In the genomic region with DNA sequence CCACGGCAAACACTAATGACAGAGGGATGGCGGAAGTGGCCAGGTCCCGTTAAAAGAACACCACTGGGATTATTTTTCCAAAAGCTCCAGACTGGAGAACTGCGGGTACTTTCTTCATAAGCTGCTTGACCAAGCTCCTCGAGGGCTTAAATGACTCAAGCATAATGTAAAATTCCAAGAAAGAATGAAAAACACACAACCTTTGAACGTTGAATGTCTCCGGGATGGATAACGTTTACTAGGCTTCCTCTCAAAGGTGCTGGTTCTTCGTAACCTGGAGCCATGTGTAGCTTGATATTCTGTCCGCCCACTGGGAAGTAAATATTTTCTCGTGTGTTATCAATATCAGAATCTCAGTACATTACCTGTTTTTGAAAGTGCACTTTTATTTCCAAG, we compare ENCODE assay signal across 18 cellular contexts.
DNase-seq lines count a peak whose midpoint lies in the region; ATAC-seq, FAIRE-seq and TF ChIP-seq lines count a peak whose summit lies in the region.
"Had no signal": no experiment of that assay in that cellular context is flagged by ENCODE, and none has a peak within 500 bp of the region (broad histone marks: within the 10 kb centered on the region; RNA-seq: fewer than 3 reads in every experiment).

No MANE protein-coding gene starts in this region.

- peak overlapping the region; percentile 81 for H2BK5ac ChIP-seq in IMR-90 (ENCODE audit: low read depth, low read length, poor library complexity, severe bottlenecking)

- CTCF ChIA-PET in A549 (lab: Yijun Ruan, JAX) = interaction anchor here (0.6 to 3.0 kb wide), 13 partner anchors 8 to 628 kb away, joined by 3 to 9 read pairs (median 4); a partner anchor contains a TSS
- CTCF ChIA-PET in IMR-90 (lab: Yijun Ruan, JAX) = interaction anchor here (0.5 to 0.6 kb wide), 2 partner anchors 19 to 872 kb away, joined by 3 read pairs; no protein-coding TSS in a partner anchor
- CTCF ChIA-PET in WTC11 (lab: Charles Lee) = interaction anchor here (0.6 to 1.6 kb wide), 3 partner anchors 70 to 201 kb away, joined by 3 to 5 read pairs (median 3); no protein-coding TSS in a partner anchor

- peak overlapping the region; percentile 1 to 27; a peak in 2 of 4 replicates for H4K8ac ChIP-seq in IMR-90 (ENCODE audit: low read depth in 2 of 2, low read length in 2 of 2)

- in situ Hi-C loops in IMR-90 (cut with MboI; ENCODE audit: low sequenced_read_pairs) = no loop called here

- peaks cover 6% of the 10 kb centered on the region for H3K36me3 Mint-ChIP-seq in osteocyte (ENCODE audit: unreplicated experiment)
- peaks cover 26% of the 10 kb centered on the region for H3K36me3 Mint-ChIP-seq in WTC11

- peak overlapping the region; percentile 64 for H3K4me2 ChIP-seq in A549
- H3K4me2 ChIP-seq in IMR-90 (ENCODE audit: low read depth, low read length) = 0 out of 2 replicates have a peak overlapping the region, but pooled peaks have one; percentile 18
- H3K4me2 ChIP-seq: GM23338 had no signal

- peaks cover 67% of the 10 kb centered on the region for H3K4me1 Mint-ChIP-seq in osteocyte (ENCODE audit: unreplicated experiment)
- H3K4me1 Mint-ChIP-seq in WTC11 = peaks cover 42% of the 10 kb centered on the region

- no peaks in the 10 kb centered on the region for H3K9me3 ChIP-seq in A549
- H3K9me3 ChIP-seq in IMR-90 (ENCODE audit: control insufficient read depth, insufficient read depth, low read length) = no peaks in the 10 kb centered on the region
- H3K9me3 ChIP-seq in breast epithelium = no peaks in the 10 kb centered on the region

- H3K9me1 ChIP-seq in IMR-90 (ENCODE audit: insufficient read depth, low read length) = peaks cover 18% of the 10 kb centered on the region; the same call in 1 of the 2 replicates

- H3K23ac ChIP-seq in IMR-90 (ENCODE audit: low read depth, low read length) = no peak overlapping the region

- no peaks in the 10 kb centered on the region for H3K79me1 ChIP-seq in IMR-90 (ENCODE audit: low read depth in 1 of 2, low read length in 2 of 2)

- H3K4ac ChIP-seq in IMR-90 (ENCODE audit: low read depth, low read length) = 0 out of 2 replicates have a peak overlapping the region, but pooled peaks have one; percentile 45

- TF ChIP-seq CTCF in A549 (IDR thresholded peaks at IDR 0.05) (no peak), IMR-90 (conservative IDR thresholded peaks at IDR 0.05; ENCODE audit: low read depth, low read length) (no peak), breast epithelium (IDR thresholded peaks at IDR 0.05) (no peak), osteocyte (IDR thresholded peaks at IDR 0.05) (no peak), WTC11 (IDR thresholded peaks at IDR 0.05) (no peak)

- peaks cover 66% of the 10 kb centered on the region for H3K4me1 ChIP-seq in A549
- H3K4me1 ChIP-seq in IMR-90 (ENCODE audit: control insufficient read depth, insufficient read depth, low read length) = peaks cover 24% of the 10 kb centered on the region
- H3K4me1 ChIP-seq in breast epithelium = no peaks in the 10 kb centered on the region

- TF ChIP-seq POLR2A in A549 (IDR thresholded peaks at IDR 0.05; ENCODE audit: low read length) (no peak), IMR-90 (IDR thresholded peaks at IDR 0.05; ENCODE audit: low read depth, low read length) (no peak), breast epithelium (IDR thresholded peaks at IDR 0.05) (no peak)

- no peak overlapping the region for H3K56ac ChIP-seq in IMR-90 (ENCODE audit: extremely low read depth, insufficient read depth, low read length)

- H3K27me3 Mint-ChIP-seq in osteocyte (ENCODE audit: unreplicated experiment) (no peaks in the 10 kb centered on the region), WTC11 (ENCODE audit: low read depth) (no peaks in the 10 kb centered on the region; the same call in 1 of the 2 replicates)

- H2AFZ ChIP-seq in IMR-90 (replicated peaks; ENCODE audit: low read length, poor library complexity) = no peak overlapping the region
- H2AFZ ChIP-seq: GM23338 had no signal

- H3K9me3 Mint-ChIP-seq in osteocyte (ENCODE audit: unreplicated experiment) (no peaks in the 10 kb centered on the region), WTC11 (no peaks in the 10 kb centered on the region)
- H3K9me3 Mint-ChIP-seq: CD4-positive, alpha-beta T cell; GM23338 had no signal

- no peaks in the 10 kb centered on the region for H4K20me1 ChIP-seq in IMR-90 (ENCODE audit: insufficient read depth, low read length)

- H3K27me3 ChIP-seq in IMR-90 (ENCODE audit: control insufficient read depth, insufficient read depth, low read length) (no peaks in the 10 kb centered on the region), breast epithelium (no peaks in the 10 kb centered on the region)

- H3K4me3 ChIP-seq in A549 (no peak overlapping the region), IMR-90 (ENCODE audit: insufficient read depth, low read depth, low read length) (no peak overlapping the region), breast epithelium (no peak overlapping the region)
- H3K4me3 ChIP-seq: GM23338 had no signal

- H4K5ac ChIP-seq in IMR-90 (ENCODE audit: low read depth, low read length) = peak overlapping the region; percentile 34; the same call in 1 of the 2 replicates

- no peak for FAIRE-seq in A549 (lab: Jason Lieb, UNC)
- FAIRE-seq: GM12892, GM19239, RCC 7860 had no signal

- DNase-seq in A549 (ENCODE audit: low read depth in 1 of 2, low spot score in 1 of 2) = no peak
- no peak for DNase-seq in IMR-90
- DNase-seq in breast epithelium (ENCODE audit: low spot score in 2 of 2) = no peak
- no peak for DNase-seq in osteocyte (ENCODE audit: extremely low spot score, unreplicated experiment)
- no peak for DNase-seq in WTC11 (ENCODE audit: low spot score)
- DNase-seq in sciatic nerve (ENCODE audit: low spot score) = no peak
- DNase-seq: AML-193; CD4-positive, alpha-beta T cell; GDM1; NCI-H187 treated with DMSO at 0.1 percent for 48 hours; NCI-H774; SIG-M5 had no signal

- POLR2A ChIA-PET in A549 (lab: Yijun Ruan, JAX) = no interaction called here
- POLR2A ChIA-PET in IMR-90 (lab: Charles Lee; ENCODE audit: unreplicated experiment) = no interaction called here
- POLR2A ChIA-PET in WTC11 (lab: Charles Lee) = no interaction called here

- H3K9ac ChIP-seq in IMR-90 (ENCODE audit: low read depth, low read length) = no peak overlapping the region

- H3K27ac Mint-ChIP-seq in osteocyte (ENCODE audit: unreplicated experiment) (peak overlapping the region; percentile 97), WTC11 (no peak overlapping the region)
- H3K27ac Mint-ChIP-seq: CD4-positive, alpha-beta T cell had no signal

- H4K91ac ChIP-seq in IMR-90 (ENCODE audit: insufficient read depth, low read depth, low read length) = peak overlapping the region; percentile 9; the same call in 1 of the 2 replicates

- H2BK20ac ChIP-seq in IMR-90 (ENCODE audit: low read depth, low read length) = peak overlapping the region; percentile 55; the same call in 1 of the 2 replicates

- no peak for ATAC-seq in A549
- no peak for ATAC-seq in IMR-90 (ENCODE audit: low read depth)
- no peak for ATAC-seq in HG02571 (IDR thresholded peaks at IDR 0.05; ENCODE audit: unreplicated experiment)
- no peak for ATAC-seq in WTC11
- ATAC-seq in HG03196 (IDR thresholded peaks at IDR 0.05; ENCODE audit: unreplicated experiment) = no peak
- no peak for ATAC-seq in sciatic nerve
- ATAC-seq: GM23338 had no signal

- peak overlapping the region; percentile 38; the same call in 1 of the 2 replicates for H2BK120ac ChIP-seq in IMR-90 (ENCODE audit: low read depth, low read length)

- no peak for TF ChIP-seq EP300 in A549 (IDR thresholded peaks at IDR 0.05)

- H3K4me3 Mint-ChIP-seq in osteocyte (ENCODE audit: unreplicated experiment) (no peak overlapping the region), WTC11 (no peak overlapping the region)
- H3K4me3 Mint-ChIP-seq: CD4-positive, alpha-beta T cell; GM23338 had no signal

- H2BK15ac ChIP-seq in IMR-90 (ENCODE audit: low read depth, low read length) = peak overlapping the region; percentile 27; the same call in 2 of the 3 replicates

- H3K36me3 ChIP-seq in IMR-90 (ENCODE audit: control insufficient read depth, insufficient read depth, low read length) (no peaks in the 10 kb centered on the region), breast epithelium (no peaks in the 10 kb centered on the region)

- WGBS in A549 (ENCODE audit: missing lambda C conversion rate) = 85% methylated on average over 11 of the region's 11 CpGs
- WGBS in IMR-90 (ENCODE audit: extremely low coverage in 2 of 2, insufficient read length in 1 of 2), 2 experiments = 100% methylated on average over 1 of the region's 11 CpGs; no CpG with 5 or more reads in 1 of the 2 experiments

- H3K14ac ChIP-seq in IMR-90 (replicated peaks; ENCODE audit: low read depth, low read length) = no peak overlapping the region; the same call in 1 of the 2 replicates

- peak overlapping the region; percentile 68 for H2AK5ac ChIP-seq in IMR-90 (ENCODE audit: low read depth, low read length)

- dilution Hi-C loops in IMR-90 (cut with HindIII; ENCODE audit: low sequenced_read_pairs, unreplicated experiment) = no loop called here

- BruUV-seq in IMR-90 (replicated peaks; lab: Mats Ljungman, UMichigan) = no TSS peak

- H3K27ac ChIP-seq in A549 (peak overlapping the region; percentile 82 to 88), IMR-90 (ENCODE audit: insufficient read depth, low read length) (peak overlapping the region; percentile 61; the same call in 1 of the 2 replicates), breast epithelium (peak overlapping the region; percentile 72 to 83)

- H3K18ac ChIP-seq in IMR-90 (ENCODE audit: low read depth, low read length) = peak overlapping the region; percentile 61; the same call in 1 of the 2 replicates

- TF ChIP-seq RAD21 in A549 (conservative IDR thresholded peaks at IDR 0.05 in 1 of 2, IDR thresholded peaks at IDR 0.05 in 1 of 2) (no peak), IMR-90 (IDR thresholded peaks at IDR 0.05; ENCODE audit: low read length) (no peak)

- intact Hi-C loops in IMR-90 (cut with micrococcal nuclease) (loop anchor here (10.0 kb wide), 1 partner anchor 138 kb away; a partner anchor contains a TSS), breast epithelium (cut with DNase I; ENCODE audit: low total_unique reads) (no loop called here), sciatic nerve (cut with DNase I) (no loop called here)

- no peak overlapping the region for H2AK9ac ChIP-seq in IMR-90 (replicated peaks; ENCODE audit: low read depth, low read length, poor library complexity)

TF ChIP-seq in A549, 52 proteins besides CTCF, POLR2A, EP300 and RAD21:
- no peak for TF ChIP-seq JUN (IDR thresholded peaks at IDR 0.05)

TF ChIP-seq in IMR-90, 13 proteins besides CTCF, POLR2A, EP300 and RAD21 (continues in another document):
- TF ChIP-seq BHLHE40 (IDR thresholded peaks at IDR 0.05; ENCODE audit: low read depth, low read length) (no peak), CHD1 (IDR thresholded peaks at IDR 0.05; ENCODE audit: low read depth, low read length) (no peak), NFE2L2 (IDR thresholded peaks at IDR 0.05; ENCODE audit: low read depth, low read length) (no peak), SMC3 (IDR thresholded peaks at IDR 0.05; ENCODE audit: low read depth, low read length) (no peak)

TF ChIP-seq in WTC11, 78 proteins besides CTCF, POLR2A, EP300 and RAD21 (continues in another document):
- no peak for TF ChIP-seq ZNF317 (CRISPR knock-in tag; IDR thresholded peaks at IDR 0.05; ENCODE audit: borderline replicate concordance, low read depth)
